Comparison of ENCODE assay signal across 1 cellular context in genomic region chr18:23982154-23983071, GRCh38.
TF ChIP-seq lines count a peak whose summit lies in the region.

No MANE protein-coding gene starts in this region.

TF ChIP-seq in H1, 55 proteins besides CTCF, POLR2A, EP300 and RAD21 (continued from another document):
- no peak for TF ChIP-seq ASH2L (IDR thresholded peaks at IDR 0.05; ENCODE audit: low read length)
- TF ChIP-seq TCF12 (IDR thresholded peaks at IDR 0.05; ENCODE audit: low read depth, low read length): no peak
- TF ChIP-seq PHF8 (conservative IDR thresholded peaks at IDR 0.05; ENCODE audit: low read depth, low read length): no peak
- no peak for TF ChIP-seq JUN (IDR thresholded peaks at IDR 0.05; ENCODE audit: low read depth, low read length)
- TF ChIP-seq E2F6 (IDR thresholded peaks at IDR 0.05): no peak
- TF ChIP-seq SRF (IDR thresholded peaks at IDR 0.05; ENCODE audit: low read depth, low read length): no peak
